In the genomic region with DNA sequence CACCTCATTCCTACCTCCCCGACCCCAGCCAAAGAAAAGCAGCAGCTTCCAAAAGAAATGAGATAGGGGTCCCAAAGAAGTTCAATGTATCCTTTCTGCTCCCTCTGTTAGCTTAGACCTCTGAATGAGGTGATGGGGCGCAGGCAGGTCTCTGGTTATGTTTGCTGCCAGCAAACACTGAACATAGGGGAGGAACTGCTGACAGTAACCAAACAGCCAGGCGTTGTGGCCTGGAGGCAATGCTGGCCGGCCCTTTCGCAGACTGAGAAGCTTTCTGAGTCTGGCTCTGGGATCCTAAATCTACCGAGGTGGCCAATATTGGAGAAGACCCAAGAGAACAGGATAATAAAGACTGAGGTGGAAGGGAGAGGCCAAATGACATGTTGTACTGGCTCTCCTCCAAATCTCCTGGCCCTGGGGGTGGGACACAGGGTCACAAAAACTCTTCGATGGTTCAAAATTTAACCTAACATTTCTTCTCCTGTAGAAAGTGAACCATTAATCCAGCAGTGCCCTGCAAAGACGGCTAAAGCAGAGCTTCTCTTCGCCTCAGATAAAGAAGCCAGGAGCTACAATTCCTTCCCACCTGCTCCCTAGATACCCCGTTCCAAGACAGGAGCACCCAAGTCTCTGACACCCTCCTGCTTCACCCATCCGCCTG, we compare ENCODE assay signal across 16 cellular contexts. TPM values are rescaled to one million over a fixed set of nuclear protein-coding genes. Genes with fewer than 3 reads are reported as not detected.
A peak's percentile ranks its signal among the peaks of the same experiment; 100 is the strongest.
DNase-seq lines count a peak whose midpoint lies in the region; ATAC-seq and TF ChIP-seq lines count a peak whose summit lies in the region.
"Had no signal": no experiment of that assay in that cellular context is flagged by ENCODE, and none has a peak within 500 bp of the region (broad histone marks: within the 10 kb centered on the region; RNA-seq: fewer than 3 reads in every experiment).

No MANE protein-coding gene starts in this region.

- TF ChIP-seq POLR2A in right lobe of liver (IDR thresholded peaks at IDR 0.05) (no peak), suprapubic skin (IDR thresholded peaks at IDR 0.05) (no peak)

- 24% methylated on average over 8 of the region's 11 CpGs for WGBS in right lobe of liver (ENCODE audit: insufficient coverage, low coverage, low lambda C conversion rate, missing lambda C conversion rate)
- 49% methylated on average over 11 of the region's 11 CpGs for WGBS in suprapubic skin

- H3K36me3 ChIP-seq in adipocyte (ENCODE audit: control insufficient read depth, insufficient read depth, low read length, severe bottlenecking) (no peaks in the 10 kb centered on the region), right lobe of liver (no peaks in the 10 kb centered on the region), suprapubic skin (no peaks in the 10 kb centered on the region)
- H3K36me3 ChIP-seq: esophagus muscularis mucosa, pancreas had no signal

- no peaks in the 10 kb centered on the region for H3K9me3 ChIP-seq in adipocyte (ENCODE audit: control insufficient read depth, low read length)
- H3K9me3 ChIP-seq in right lobe of liver, result no peaks in the 10 kb centered on the region
- H3K9me3 ChIP-seq in suprapubic skin, result no peaks in the 10 kb centered on the region
- H3K9me3 ChIP-seq: esophagus muscularis mucosa, heart left ventricle, pancreas had no signal

- H3K4me3 ChIP-seq in adipocyte (ENCODE audit: low read length) (no peak overlapping the region), right lobe of liver (no peak overlapping the region), suprapubic skin (no peak overlapping the region)
- H3K4me3 ChIP-seq: esophagus muscularis mucosa, heart left ventricle, pancreas, skin epidermis had no signal

- peak; percentile 64 for DNase-seq in HT-29 (ENCODE audit: low spot score)
- DNase-seq in adipocyte (ENCODE audit: low read depth), result no peak
- DNase-seq in right lobe of liver, result no peak
- no peak for DNase-seq in suprapubic skin (ENCODE audit: low spot score in 2 of 2)
- DNase-seq in stimulated activated CD4-positive, alpha-beta T cell treated with anti-CD3 and anti-CD28 coated beads, Interleukin-12 subunit alpha, Interleukin-12 subunit beta, amount 100 ng/mL, for 4 hours, result no peak
- DNase-seq in stimulated activated CD4-positive, alpha-beta T cell treated with anti-CD3 and anti-CD28 coated beads, Interleukin-4, amount 100 ng/mL, for 1 hour, result no peak
- DNase-seq in NCI-H2081 (lab: John Stamatoyannopoulos, UW), result no peak
- DNase-seq: heart left ventricle, NCI-H1092 treated with DMSO at 0.1 percent for 48 hours, SHP77, trophoblast cell had no signal

- H3K4me1 ChIP-seq in adipocyte (ENCODE audit: control insufficient read depth, insufficient read depth, low read length), result peaks cover 19% of the 10 kb centered on the region
- H3K4me1 ChIP-seq in right lobe of liver, result peaks cover 0 to 16% (median 7%) of the 10 kb centered on the region in 4 donors
- peaks cover 18% of the 10 kb centered on the region for H3K4me1 ChIP-seq in suprapubic skin
- H3K4me1 ChIP-seq: pancreas had no signal

- H3K9ac ChIP-seq in adipocyte (ENCODE audit: low read length), result peak overlapping the region; percentile 21

- no peak for TF ChIP-seq EP300 in suprapubic skin (IDR thresholded peaks at IDR 0.05)

- TF ChIP-seq CTCF in right lobe of liver (IDR thresholded peaks at IDR 0.05) (no peak), suprapubic skin (IDR thresholded peaks at IDR 0.05) (no peak)

- ATAC-seq in right lobe of liver, result peak; percentile 62 to 82 (median 74)
- ATAC-seq in HG02610 (IDR thresholded peaks at IDR 0.05; ENCODE audit: unreplicated experiment), result no peak

- H3K27ac ChIP-seq in right lobe of liver (peak overlapping the region in 1 of 3 donors; percentile 33), suprapubic skin (peak overlapping the region; percentile 1)
- H3K27ac ChIP-seq: esophagus muscularis mucosa, heart left ventricle, pancreas had no signal

- H3K27me3 ChIP-seq in adipocyte (replicated peaks; ENCODE audit: control insufficient read depth, insufficient read depth, low read length) (no peaks in the 10 kb centered on the region), right lobe of liver (no peaks in the 10 kb centered on the region), suprapubic skin (no peaks in the 10 kb centered on the region)
- H3K27me3 ChIP-seq: esophagus muscularis mucosa, heart left ventricle, pancreas had no signal

- intact Hi-C loops in right lobe of liver (cut with DNase I), result loop anchor here (10.0 kb wide), 2 partner anchors 54 to 64 kb away; partner anchors contain the start of genes LAMTOR2 (in 1 of the 2), RAB25 (in 1 of the 2) and UBQLN4 (in 1 of the 2)

RNA-seq across cellular contexts. Expression of gene SSR2, which starts 19.6 kb away (rescaled TPM):
- total RNA-seq in HT-29 (2014; rRNA removed; shearing (Covaris generic)), result 227 and 261 TPM in 2 replicates
- 100 to 1,000 TPM in 4 of 6 experiments, 10 to 100 TPM in 2; 59.5 to 227 (median 103) TPM for total RNA-seq in right lobe of liver
- 100 to 1,000 TPM; 160 to 278 (median 240) TPM for total RNA-seq in suprapubic skin

RNA-seq across cellular contexts. Expression of gene ARHGEF2, which starts 22.8 kb away (rescaled TPM):
- 150 and 179 TPM in 2 replicates for total RNA-seq in HT-29 (2014; rRNA removed; shearing (Covaris generic))
- 10 to 100 TPM in 4 of 6 experiments, 1 to 10 TPM in 2; 7.9 to 23.8 (median 13.1) TPM for total RNA-seq in right lobe of liver
- 10 to 100 TPM; 13.7 to 42.1 (median 20.6) TPM for total RNA-seq in suprapubic skin

RNA-seq across cellular contexts. Expression of gene UBQLN4, which starts 52.4 kb away (rescaled TPM):
- 35.7 and 41.0 TPM in 2 replicates for total RNA-seq in HT-29 (2014; rRNA removed; shearing (Covaris generic))
- total RNA-seq in right lobe of liver, result 10 to 100 TPM; 19.0 to 25.5 (median 21.0) TPM
- total RNA-seq in suprapubic skin, result 10 to 100 TPM; 32.7 to 42.7 (median 39.8) TPM

RNA-seq across cellular contexts. Expression of gene LAMTOR2, which starts 53.4 kb away (rescaled TPM):
- 108 and 130 TPM in 2 replicates for total RNA-seq in HT-29 (2014; rRNA removed; shearing (Covaris generic))
- total RNA-seq in right lobe of liver, result 10 to 100 TPM; 49.4 to 71.0 (median 60.3) TPM
- 10 to 100 TPM; 27.3 to 66.6 (median 57.7) TPM for total RNA-seq in suprapubic skin

RNA-seq across cellular contexts. Expression of gene RXFP4, which starts 59.7 kb away (rescaled TPM):
- 0.47 and 3.1 TPM in 2 replicates for total RNA-seq in HT-29 (2014; rRNA removed; shearing (Covaris generic))
- total RNA-seq in right lobe of liver (not detected), suprapubic skin (not detected)
- total RNA-seq: dermis microvascular lymphatic vessel endothelial cell, esophagus muscularis mucosa, heart left ventricle had no signal
